Comparison of ENCODE assay signal across 3 cellular contexts in genomic region chr17:43842975-43843325, GRCh38.
TF ChIP-seq lines count a peak whose summit lies in the region.

No MANE protein-coding gene starts in this region.

TF ChIP-seq in HCT116, 20 proteins besides CTCF, POLR2A, EP300 and RAD21:
- TF ChIP-seq EZH2 (IDR thresholded peaks at IDR 0.05) (no peak), SIN3A (IDR thresholded peaks at IDR 0.05; ENCODE audit: low read depth) (no peak), ZNF274 (IDR thresholded peaks at IDR 0.05; ENCODE audit: low read depth, low read length) (no peak), ELF1 (IDR thresholded peaks at IDR 0.05; ENCODE audit: borderline replicate concordance, low read depth) (no peak), MAX (IDR thresholded peaks at IDR 0.05) (no peak), EZH2phosphoT487 (IDR thresholded peaks at IDR 0.05; ENCODE audit: borderline replicate concordance) (no peak), REST (IDR thresholded peaks at IDR 0.05; ENCODE audit: low read depth) (no peak), SRF (IDR thresholded peaks at IDR 0.05; ENCODE audit: low read depth) (no peak), TCF7L2 (IDR thresholded peaks at IDR 0.05; ENCODE audit: borderline replicate concordance, extremely low read depth, insufficient read depth, insufficient read length) (no peak), ZFX (IDR thresholded peaks at IDR 0.05) (no peak), CEBPB (IDR thresholded peaks at IDR 0.05; ENCODE audit: low read depth) (no peak), FOSL1 (IDR thresholded peaks at IDR 0.05; ENCODE audit: low read depth) (no peak), JUND (IDR thresholded peaks at IDR 0.05) (no peak), POLR2AphosphoS5 (IDR thresholded peaks at IDR 0.05; ENCODE audit: low read depth, low read length) (no peak), SP1 (IDR thresholded peaks at IDR 0.05; ENCODE audit: low read depth) (no peak), CBX3 (IDR thresholded peaks at IDR 0.05; ENCODE audit: low read depth) (no peak), EGR1 (IDR thresholded peaks at IDR 0.05; ENCODE audit: low read depth) (no peak)
- TF ChIP-seq, protein P1, sequence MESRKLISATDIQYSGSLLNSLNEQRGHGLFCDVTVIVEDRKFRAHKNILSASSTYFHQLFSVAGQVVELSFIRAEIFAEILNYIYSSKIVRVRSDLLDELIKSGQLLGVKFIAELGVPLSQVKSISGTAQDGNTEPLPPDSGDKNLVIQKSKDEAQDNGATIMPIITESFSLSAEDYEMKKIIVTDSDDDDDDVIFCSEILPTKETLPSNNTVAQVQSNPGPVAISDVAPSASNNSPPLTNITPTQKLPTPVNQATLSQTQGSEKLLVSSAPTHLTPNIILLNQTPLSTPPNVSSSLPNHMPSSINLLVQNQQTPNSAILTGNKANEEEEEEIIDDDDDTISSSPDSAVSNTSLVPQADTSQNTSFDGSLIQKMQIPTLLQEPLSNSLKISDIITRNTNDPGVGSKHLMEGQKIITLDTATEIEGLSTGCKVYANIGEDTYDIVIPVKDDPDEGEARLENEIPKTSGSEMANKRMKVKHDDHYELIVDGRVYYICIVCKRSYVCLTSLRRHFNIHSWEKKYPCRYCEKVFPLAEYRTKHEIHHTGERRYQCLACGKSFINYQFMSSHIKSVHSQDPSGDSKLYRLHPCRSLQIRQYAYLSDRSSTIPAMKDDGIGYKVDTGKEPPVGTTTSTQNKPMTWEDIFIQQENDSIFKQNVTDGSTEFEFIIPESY (IDR thresholded peaks at IDR 0.05; ENCODE audit: extremely low read depth, insufficient replicate concordance, low read length) = no peak

TF ChIP-seq in K562, 482 proteins besides CTCF, POLR2A, EP300 and RAD21:
- TF ChIP-seq, protein P2, sequence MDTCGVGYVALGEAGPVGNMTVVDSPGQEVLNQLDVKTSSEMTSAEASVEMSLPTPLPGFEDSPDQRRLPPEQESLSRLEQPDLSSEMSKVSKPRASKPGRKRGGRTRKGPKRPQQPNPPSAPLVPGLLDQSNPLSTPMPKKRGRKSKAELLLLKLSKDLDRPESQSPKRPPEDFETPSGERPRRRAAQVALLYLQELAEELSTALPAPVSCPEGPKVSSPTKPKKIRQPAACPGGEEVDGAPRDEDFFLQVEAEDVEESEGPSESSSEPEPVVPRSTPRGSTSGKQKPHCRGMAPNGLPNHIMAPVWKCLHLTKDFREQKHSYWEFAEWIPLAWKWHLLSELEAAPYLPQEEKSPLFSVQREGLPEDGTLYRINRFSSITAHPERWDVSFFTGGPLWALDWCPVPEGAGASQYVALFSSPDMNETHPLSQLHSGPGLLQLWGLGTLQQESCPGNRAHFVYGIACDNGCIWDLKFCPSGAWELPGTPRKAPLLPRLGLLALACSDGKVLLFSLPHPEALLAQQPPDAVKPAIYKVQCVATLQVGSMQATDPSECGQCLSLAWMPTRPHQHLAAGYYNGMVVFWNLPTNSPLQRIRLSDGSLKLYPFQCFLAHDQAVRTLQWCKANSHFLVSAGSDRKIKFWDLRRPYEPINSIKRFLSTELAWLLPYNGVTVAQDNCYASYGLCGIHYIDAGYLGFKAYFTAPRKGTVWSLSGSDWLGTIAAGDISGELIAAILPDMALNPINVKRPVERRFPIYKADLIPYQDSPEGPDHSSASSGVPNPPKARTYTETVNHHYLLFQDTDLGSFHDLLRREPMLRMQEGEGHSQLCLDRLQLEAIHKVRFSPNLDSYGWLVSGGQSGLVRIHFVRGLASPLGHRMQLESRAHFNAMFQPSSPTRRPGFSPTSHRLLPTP (IDR thresholded peaks at IDR 0.05; ENCODE audit: borderline replicate concordance, extremely low read depth, insufficient read length) = no peak
- TF ChIP-seq TGIF2 (CRISPR knock-in tag; IDR thresholded peaks at IDR 0.05) (no peak), ZEB2 (IDR thresholded peaks at IDR 0.05) (no peak), NFE2L1 (tag; IDR thresholded peaks at IDR 0.05; ENCODE audit: borderline replicate concordance, low read depth) (no peak), FOXP4 (CRISPR knock-in tag; IDR thresholded peaks at IDR 0.05; ENCODE audit: borderline replicate concordance) (no peak), CTCFL (IDR thresholded peaks at IDR 0.05; ENCODE audit: borderline replicate concordance, insufficient read depth, low read depth, low read length, poor library complexity, severe bottlenecking) (no peak), BDP1 (IDR thresholded peaks at IDR 0.05; ENCODE audit: insufficient read depth, insufficient read length) (no peak), FOXJ3 (CRISPR knock-in tag; IDR thresholded peaks at IDR 0.05) (no peak), TEAD2 (tag; IDR thresholded peaks at IDR 0.05) (no peak), HDAC1 (IDR thresholded peaks at IDR 0.05) (no peak), IRF1 (CRISPR knock-in tag; IDR thresholded peaks at IDR 0.05; ENCODE audit: borderline replicate concordance) (no peak)

TF ChIP-seq in SK-N-SH treated with all-trans-retinoic acid at 6 μM for 48 hours, 23 proteins besides CTCF, POLR2A, EP300 and RAD21:
- TF ChIP-seq TCF4 (CRISPR knock-in tag; IDR thresholded peaks at IDR 0.05; ENCODE audit: borderline replicate concordance) = no peak
- no peak for TF ChIP-seq PPARA (CRISPR knock-in tag; IDR thresholded peaks at IDR 0.05; ENCODE audit: borderline replicate concordance)
- TF ChIP-seq, protein P3, sequence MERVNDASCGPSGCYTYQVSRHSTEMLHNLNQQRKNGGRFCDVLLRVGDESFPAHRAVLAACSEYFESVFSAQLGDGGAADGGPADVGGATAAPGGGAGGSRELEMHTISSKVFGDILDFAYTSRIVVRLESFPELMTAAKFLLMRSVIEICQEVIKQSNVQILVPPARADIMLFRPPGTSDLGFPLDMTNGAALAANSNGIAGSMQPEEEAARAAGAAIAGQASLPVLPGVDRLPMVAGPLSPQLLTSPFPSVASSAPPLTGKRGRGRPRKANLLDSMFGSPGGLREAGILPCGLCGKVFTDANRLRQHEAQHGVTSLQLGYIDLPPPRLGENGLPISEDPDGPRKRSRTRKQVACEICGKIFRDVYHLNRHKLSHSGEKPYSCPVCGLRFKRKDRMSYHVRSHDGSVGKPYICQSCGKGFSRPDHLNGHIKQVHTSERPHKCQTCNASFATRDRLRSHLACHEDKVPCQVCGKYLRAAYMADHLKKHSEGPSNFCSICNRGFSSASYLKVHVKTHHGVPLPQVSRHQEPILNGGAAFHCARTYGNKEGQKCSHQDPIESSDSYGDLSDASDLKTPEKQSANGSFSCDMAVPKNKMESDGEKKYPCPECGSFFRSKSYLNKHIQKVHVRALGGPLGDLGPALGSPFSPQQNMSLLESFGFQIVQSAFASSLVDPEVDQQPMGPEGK (CRISPR knock-in tag; IDR thresholded peaks at IDR 0.05; ENCODE audit: borderline replicate concordance) = no peak
- TF ChIP-seq TSHZ2 (CRISPR knock-in tag; IDR thresholded peaks at IDR 0.05) = no peak
- no peak for TF ChIP-seq ZFP3 (CRISPR knock-in tag; IDR thresholded peaks at IDR 0.05)
- no peak for TF ChIP-seq TOX (CRISPR knock-in tag; IDR thresholded peaks at IDR 0.05; ENCODE audit: borderline replicate concordance)
- no peak for TF ChIP-seq ZFP30 (CRISPR knock-in tag; IDR thresholded peaks at IDR 0.05)
- no peak for TF ChIP-seq ISL1 (CRISPR knock-in tag; IDR thresholded peaks at IDR 0.05)
- no peak for TF ChIP-seq SNAI2 (CRISPR knock-in tag; IDR thresholded peaks at IDR 0.05)
- TF ChIP-seq ESRRG (CRISPR knock-in tag; IDR thresholded peaks at IDR 0.05) = no peak
- no peak for TF ChIP-seq GLIS3 (CRISPR knock-in tag; IDR thresholded peaks at IDR 0.05)
- TF ChIP-seq POU6F1 (CRISPR knock-in tag; IDR thresholded peaks at IDR 0.05; ENCODE audit: borderline replicate concordance, low read depth) = no peak
- TF ChIP-seq, protein P4, sequence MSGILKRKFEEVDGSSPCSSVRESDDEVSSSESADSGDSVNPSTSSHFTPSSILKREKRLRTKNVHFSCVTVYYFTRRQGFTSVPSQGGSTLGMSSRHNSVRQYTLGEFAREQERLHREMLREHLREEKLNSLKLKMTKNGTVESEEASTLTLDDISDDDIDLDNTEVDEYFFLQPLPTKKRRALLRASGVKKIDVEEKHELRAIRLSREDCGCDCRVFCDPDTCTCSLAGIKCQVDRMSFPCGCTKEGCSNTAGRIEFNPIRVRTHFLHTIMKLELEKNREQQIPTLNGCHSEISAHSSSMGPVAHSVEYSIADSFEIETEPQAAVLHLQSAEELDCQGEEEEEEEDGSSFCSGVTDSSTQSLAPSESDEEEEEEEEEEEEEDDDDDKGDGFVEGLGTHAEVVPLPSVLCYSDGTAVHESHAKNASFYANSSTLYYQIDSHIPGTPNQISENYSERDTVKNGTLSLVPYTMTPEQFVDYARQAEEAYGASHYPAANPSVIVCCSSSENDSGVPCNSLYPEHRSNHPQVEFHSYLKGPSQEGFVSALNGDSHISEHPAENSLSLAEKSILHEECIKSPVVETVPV (CRISPR knock-in tag; IDR thresholded peaks at IDR 0.05) = no peak
